In genomic region chr10:77726301-77726700, GRCh38 we compare ENCODE assay signal across 29 cellular contexts.
"Had no signal": no experiment of that assay in that cellular context is flagged by ENCODE, and none has a peak within 500 bp of the region (broad histone marks: within the 10 kb centered on the region; RNA-seq: fewer than 3 reads in every experiment).

No MANE protein-coding gene starts in this region.

- H3K4me3 Mint-ChIP-seq: natural killer cell; nephron; neural progenitor cell; stimulated activated memory B cell treated with anti-CD40 and anti-IgM and Interleukin-4, amounts not matched to agents 10 μg/mL and 1 μg/mL and 100 μg/mL, for 72 hours; stimulated activated naive CD8-positive, alpha-beta T cell treated with anti-CD3 and anti-CD28 coated beads, Interleukin-15, amount 100 ng/mL, for 72 hours; type B pancreatic cell had no signal

- H3K4me1 ChIP-seq: parathyroid adenoma, psoas muscle, right lobe of liver, suprapubic skin, testis, tibial artery, transverse colon, upper lobe of right lung, uterus had no signal

- H3K36me3 Mint-ChIP-seq: natural killer cell; neural progenitor cell; stimulated activated memory B cell treated with anti-CD40 and anti-IgM and Interleukin-4, amounts not matched to agents 10 μg/mL and 1 μg/mL and 100 μg/mL, for 72 hours had no signal

- ATAC-seq: psoas muscle; right cardiac atrium; right lobe of liver; stimulated activated memory B cell treated with anti-CD40 and anti-IgM and Interleukin-4, amounts not matched to agents 10 μg/mL and 1 μg/mL and 100 μg/mL, for 72 hours; stimulated activated naive CD8-positive, alpha-beta T cell treated with anti-CD3 and anti-CD28 coated beads, Interleukin-15, amount 100 ng/mL, for 72 hours; stimulated activated naive CD8-positive, alpha-beta T cell treated with anti-CD3 and anti-CD28 coated beads, Interleukin-15, Interleukin-2, amounts not matched to agents 100 U/mL and 50 U/mL, for 24 hours; upper lobe of right lung had no signal

- FAIRE-seq: small intestine had no signal

- H3K9me3 Mint-ChIP-seq: natural killer cell, neural progenitor cell, type B pancreatic cell had no signal

- H3K27me3 ChIP-seq: neural progenitor cell, ovary, right lobe of liver, sigmoid colon, suprapubic skin, testis, tibial artery, transverse colon, upper lobe of right lung, uterus had no signal

- H3K27ac ChIP-seq: neural progenitor cell, ovary, parathyroid adenoma, psoas muscle, right lobe of liver, sigmoid colon, suprapubic skin, testis, tibial artery, transverse colon, upper lobe of right lung, uterus had no signal

- H3K27ac Mint-ChIP-seq: natural killer cell; nephron; neural progenitor cell; progenitor cell of endocrine pancreas; stimulated activated memory B cell treated with anti-CD40 and anti-IgM and Interleukin-4, amounts not matched to agents 10 μg/mL and 1 μg/mL and 100 μg/mL, for 72 hours; stimulated activated naive CD8-positive, alpha-beta T cell treated with anti-CD3 and anti-CD28 coated beads, Interleukin-15, amount 100 ng/mL, for 72 hours; type B pancreatic cell had no signal

- H3K4me1 Mint-ChIP-seq: stimulated activated memory B cell treated with anti-CD40 and anti-IgM and Interleukin-4, amounts not matched to agents 10 μg/mL and 1 μg/mL and 100 μg/mL, for 72 hours; stimulated activated naive CD8-positive, alpha-beta T cell treated with anti-CD3 and anti-CD28 coated beads, Interleukin-15, amount 100 ng/mL, for 72 hours had no signal

- H3K27me3 Mint-ChIP-seq: progenitor cell of endocrine pancreas had no signal

- DNase-seq: natural killer cell; occipital lobe; ovary; posterior cingulate gyrus; psoas muscle; right cardiac atrium; right lobe of liver; sigmoid colon; small intestine; stimulated activated CD4-positive, alpha-beta T cell treated with anti-CD3 and anti-CD28 coated beads, Interleukin-1b, Interleukin-23, amount 100 ng/mL, for 48 hours; stimulated activated CD4-positive, alpha-beta T cell treated with anti-CD3 and anti-CD28 coated beads, Interleukin-4, amount 100 ng/mL, for 1 hour; stimulated activated CD4-positive, alpha-beta T cell treated with anti-CD3 and anti-CD28 coated beads, Interleukin-4, amount 100 ng/mL, for 4 hours; stimulated activated CD8-positive, alpha-beta memory T cell treated with anti-CD3 and anti-CD28 coated beads, Interleukin-4, amount 100 ng/mL, for 48 hours; stimulated activated naive CD4-positive, alpha-beta T cell; stimulated activated naive CD8-positive, alpha-beta T cell treated with anti-CD3 and anti-CD28 coated beads, Interleukin-15, amount 100 ng/mL, for 72 hours; stimulated activated naive CD8-positive, alpha-beta T cell treated with anti-CD3 and anti-CD28 coated beads, Interleukin-15, Interleukin-2, amounts not matched to agents 100 U/mL and 50 U/mL, for 24 hours; substantia nigra; testis; tibial artery; transverse colon; upper lobe of right lung; uterus had no signal
